11 cellular contexts compared by ENCODE assay signal in the genomic region with DNA sequence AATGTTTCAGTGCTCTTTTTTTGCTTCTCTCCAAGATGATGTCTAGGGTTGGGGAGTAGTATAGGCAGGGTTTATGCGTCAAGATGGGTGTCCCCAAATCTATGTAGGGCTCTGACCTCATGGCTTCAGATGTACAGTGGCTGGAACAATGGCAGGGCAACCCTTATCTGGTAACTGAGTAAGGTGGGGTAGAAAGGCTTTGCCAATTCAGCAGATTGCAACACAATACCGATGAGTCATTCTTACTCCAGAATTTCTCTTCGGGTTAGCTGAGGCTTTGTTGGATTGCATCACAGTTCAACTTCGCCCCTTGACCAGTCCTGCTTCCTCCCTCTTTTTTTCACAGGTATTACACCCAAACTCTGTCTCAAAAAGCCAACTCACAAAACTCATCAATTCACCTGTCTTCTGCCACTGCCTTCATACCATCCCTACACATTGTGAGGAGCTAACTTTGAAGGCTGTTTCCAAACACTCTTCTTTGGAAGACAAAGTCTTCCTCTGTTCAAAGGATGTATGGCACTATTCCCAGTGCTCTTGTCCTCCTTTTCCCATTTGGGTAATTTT.
A peak's percentile ranks its signal among the peaks of the same experiment; 100 is the strongest.
DNase-seq lines count a peak whose midpoint lies in the region; ATAC-seq and TF ChIP-seq lines count a peak whose summit lies in the region.
"Had no signal": no experiment of that assay in that cellular context is flagged by ENCODE, and none has a peak within 500 bp of the region (broad histone marks: within the 10 kb centered on the region; RNA-seq: fewer than 3 reads in every experiment).

No MANE protein-coding gene starts in this region.

- H3K36me3 ChIP-seq in spleen = no peaks in the 10 kb centered on the region
- H3K36me3 ChIP-seq: ovary, thyroid gland had no signal

- WGBS in spleen, 5 donors = 48 to 75% (median 63%) methylated on average over 4 of the region's 4 CpGs

- no peak overlapping the region for H3K4me3 ChIP-seq in spleen
- H3K4me3 ChIP-seq: ovary, thyroid gland had no signal

- H3K4me1 ChIP-seq in foreskin keratinocyte (peaks cover 11% of the 10 kb centered on the region), spleen (peaks cover 0 to 14% (median 3%) of the 10 kb centered on the region in 6 donors)
- H3K4me1 ChIP-seq: thyroid gland had no signal

- H3K9me3 ChIP-seq in spleen = no peaks in the 10 kb centered on the region
- H3K9me3 ChIP-seq: ovary, thyroid gland had no signal

- TF ChIP-seq CTCF in foreskin keratinocyte (conservative IDR thresholded peaks at IDR 0.05) (no peak), spleen (IDR thresholded peaks at IDR 0.05 in 8 of 11, conservative IDR thresholded peaks at IDR 0.05 in 3 of 11) (no peak)

- no peak for TF ChIP-seq POLR2A in spleen (IDR thresholded peaks at IDR 0.05)

- peak; percentile 68 for DNase-seq in H4 (ENCODE audit: low spot score)
- peak; percentile 51 for DNase-seq in RPMI7951 (ENCODE audit: low read depth)
- peak; percentile 35 to 76 for DNase-seq in foreskin keratinocyte
- DNase-seq in sciatic nerve (ENCODE audit: low spot score) = no peak
- DNase-seq in spleen = no peak
- DNase-seq: central memory CD4-positive, alpha-beta T cell had no signal

- no peak overlapping the region for H3K27ac ChIP-seq in foreskin keratinocyte
- H3K27ac ChIP-seq in spleen = no peak overlapping the region
- H3K27ac ChIP-seq: ovary, thyroid gland had no signal

- ATAC-seq in foreskin keratinocyte (peak; percentile 64), sciatic nerve (peak; percentile 96), HG03139 (IDR thresholded peaks at IDR 0.05; ENCODE audit: unreplicated experiment) (no peak), GM18909 (IDR thresholded peaks at IDR 0.05; ENCODE audit: poor library complexity, unreplicated experiment) (no peak), HG03432 (IDR thresholded peaks at IDR 0.05; ENCODE audit: unreplicated experiment) (no peak)

- H3K27me3 ChIP-seq in foreskin keratinocyte = no peaks in the 10 kb centered on the region
- H3K27me3 ChIP-seq in spleen (replicated peaks in 1 of 7) = no peaks in the 10 kb centered on the region
- H3K27me3 ChIP-seq: ovary, thyroid gland had no signal

- intact Hi-C loops in sciatic nerve (cut with DNase I) = no loop called here
- intact Hi-C loops in spleen (cut with DNase I; ENCODE audit: low total_unique reads) = no loop called here

Comparison
In these comparisons a context has a peak if more than half of its experiments do, and no peak if none do; other contexts are left out.
1. DNase-seq: peak in H4 (single experiment), RPMI7951 (single experiment) and foreskin keratinocyte (2 of 2); none in sciatic nerve (single experiment) and spleen (single experiment).
2. ATAC-seq: peak in foreskin keratinocyte (single experiment) and sciatic nerve (single experiment); none in HG03139 (single experiment), GM18909 (single experiment) and HG03432 (single experiment).